ENCODE assay signal across 9 cellular contexts in the genomic region with DNA sequence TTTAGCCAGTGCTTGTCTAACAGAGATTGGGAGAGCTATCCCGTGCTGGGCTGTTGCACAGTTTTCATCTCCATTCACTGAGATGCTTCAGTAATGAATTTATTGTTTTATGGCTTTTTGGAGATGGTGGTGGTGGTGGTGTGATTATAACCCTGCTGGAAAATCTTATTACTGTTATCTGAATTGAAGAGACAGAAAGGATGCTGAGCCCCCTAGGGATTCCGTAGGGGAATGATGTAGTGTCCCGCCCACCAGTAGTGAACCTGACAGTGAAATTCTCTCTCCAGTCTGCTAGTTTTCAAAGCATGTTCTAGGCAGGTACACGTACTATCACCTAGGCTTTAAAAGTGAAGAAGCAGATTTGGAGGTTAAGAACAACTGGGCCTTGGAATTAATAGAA. TPM values are rescaled to one million over a fixed set of nuclear protein-coding genes. Genes with fewer than 3 reads are reported as not detected.
A peak's percentile ranks its signal among the peaks of the same experiment; 100 is the strongest.
DNase-seq lines count a peak whose midpoint lies in the region; ATAC-seq lines count a peak whose summit lies in the region.
"Had no signal": no experiment of that assay in that cellular context is flagged by ENCODE, and none has a peak within 500 bp of the region (broad histone marks: within the 10 kb centered on the region; RNA-seq: fewer than 3 reads in every experiment).

No MANE protein-coding gene starts in this region.

- CTCF ChIA-PET in naive thymus-derived CD4-positive, alpha-beta T cell (lab: Charles Lee): no interaction called here

- peaks cover 71% of the 10 kb centered on the region for H3K27me3 Mint-ChIP-seq in CD4-positive, CD25-positive, alpha-beta regulatory T cell
- peaks cover 34 to 53% (median 45%) of the 10 kb centered on the region in 5 donors for H3K27me3 Mint-ChIP-seq in naive thymus-derived CD4-positive, alpha-beta T cell

- H3K9me3 ChIP-seq in CD4-positive, CD25-positive, alpha-beta regulatory T cell (ENCODE audit: control insufficient read depth in 2 of 2, low read length in 2 of 2): no peaks in the 10 kb centered on the region
- no peaks in the 10 kb centered on the region for H3K9me3 ChIP-seq in HUES6 (ENCODE audit: control insufficient read depth, insufficient read depth, low read depth, low read length)
- no peaks in the 10 kb centered on the region for H3K9me3 ChIP-seq in naive thymus-derived CD4-positive, alpha-beta T cell (ENCODE audit: control insufficient read depth in 2 of 3, low read length in 3 of 3)

- H3K4me3 Mint-ChIP-seq in CD4-positive, CD25-positive, alpha-beta regulatory T cell: peak overlapping the region; percentile 4 to 83 (median 73)
- H3K4me3 Mint-ChIP-seq in naive thymus-derived CD4-positive, alpha-beta T cell: peak overlapping the region; percentile 50 to 100 (median 72)

- no peak overlapping the region for H3K27ac Mint-ChIP-seq in CD4-positive, CD25-positive, alpha-beta regulatory T cell
- peak overlapping the region in 2 of 9 donors; percentile 19 to 67 for H3K27ac Mint-ChIP-seq in naive thymus-derived CD4-positive, alpha-beta T cell

- no peak for ATAC-seq in CD4-positive, CD25-positive, alpha-beta regulatory T cell (ENCODE audit: low read depth in 2 of 2)
- ATAC-seq in naive thymus-derived CD4-positive, alpha-beta T cell: no peak
- ATAC-seq in GM18502 (IDR thresholded peaks at IDR 0.05; ENCODE audit: poor library complexity, unreplicated experiment): no peak
- ATAC-seq in GM19395 (IDR thresholded peaks at IDR 0.05; ENCODE audit: unreplicated experiment): no peak

- H3K4me3 ChIP-seq in CD4-positive, CD25-positive, alpha-beta regulatory T cell (ENCODE audit: low read depth, low read length): no peak overlapping the region
- H3K4me3 ChIP-seq in HUES6 (ENCODE audit: low read depth, low read length): peak overlapping the region; percentile 87
- H3K4me3 ChIP-seq in naive thymus-derived CD4-positive, alpha-beta T cell (ENCODE audit: low read length): no peak overlapping the region

- peaks cover 13% of the 10 kb centered on the region for H3K4me1 ChIP-seq in CD4-positive, CD25-positive, alpha-beta regulatory T cell (ENCODE audit: control insufficient read depth, insufficient read depth, low read length, poor library complexity, severe bottlenecking)
- peaks cover 25% of the 10 kb centered on the region for H3K4me1 ChIP-seq in HUES6 (ENCODE audit: control insufficient read depth, insufficient read depth, low read length)
- H3K4me1 ChIP-seq in naive thymus-derived CD4-positive, alpha-beta T cell (ENCODE audit: control insufficient read depth in 2 of 2, insufficient read depth in 2 of 2, low read length in 2 of 2): peaks cover 3 to 8% of the 10 kb centered on the region in 2 donors

- H3K36me3 Mint-ChIP-seq in CD4-positive, CD25-positive, alpha-beta regulatory T cell: no peaks in the 10 kb centered on the region
- H3K36me3 Mint-ChIP-seq in naive thymus-derived CD4-positive, alpha-beta T cell: peaks cover 0 to 4% (median 0%) of the 10 kb centered on the region in 5 donors

- H3K27ac ChIP-seq in CD4-positive, CD25-positive, alpha-beta regulatory T cell (ENCODE audit: insufficient read depth, low read length, poor library complexity, severe bottlenecking): no peak overlapping the region
- no peak overlapping the region for H3K27ac ChIP-seq in HUES6 (ENCODE audit: low read depth, low read length)
- no peak overlapping the region for H3K27ac ChIP-seq in naive thymus-derived CD4-positive, alpha-beta T cell (ENCODE audit: low read depth, low read length)

- peak overlapping the region; percentile 97 for H3K9ac ChIP-seq in HUES6 (ENCODE audit: low read length)

- H3K9me3 Mint-ChIP-seq in CD4-positive, CD25-positive, alpha-beta regulatory T cell: peaks cover 0 to 4% (median 0%) of the 10 kb centered on the region in 7 donors
- peaks cover 0 to 4% (median 0%) of the 10 kb centered on the region in 11 donors for H3K9me3 Mint-ChIP-seq in naive thymus-derived CD4-positive, alpha-beta T cell

- POLR2A ChIA-PET in naive thymus-derived CD4-positive, alpha-beta T cell (lab: Charles Lee): interaction anchor here (0.6 kb wide), 1 partner anchor 257 kb away, joined by 3 read pairs; a partner anchor contains a TSS

- intact Hi-C loops in naive thymus-derived CD4-positive, alpha-beta T cell (cut with micrococcal nuclease): loop anchor here (5.0 to 10.0 kb wide), 2 partner anchors 179 to 237 kb away; a partner anchor contains a TSS

- H3K4me1 Mint-ChIP-seq in CD4-positive, CD25-positive, alpha-beta regulatory T cell: peaks cover 9 to 24% (median 16%) of the 10 kb centered on the region in 4 donors
- peaks cover 12 to 29% (median 22%) of the 10 kb centered on the region in 7 donors for H3K4me1 Mint-ChIP-seq in naive thymus-derived CD4-positive, alpha-beta T cell

- H3K36me3 ChIP-seq in CD4-positive, CD25-positive, alpha-beta regulatory T cell (ENCODE audit: control insufficient read depth, insufficient read depth, low read length): no peaks in the 10 kb centered on the region
- H3K36me3 ChIP-seq in HUES6 (ENCODE audit: control insufficient read depth, insufficient read depth, low read length): peaks cover 31% of the 10 kb centered on the region
- H3K36me3 ChIP-seq in naive thymus-derived CD4-positive, alpha-beta T cell (ENCODE audit: control insufficient read depth in 2 of 3, insufficient read depth in 3 of 3, low read length in 3 of 3): no peaks in the 10 kb centered on the region

- peaks cover 29% of the 10 kb centered on the region for H3K27me3 ChIP-seq in CD4-positive, CD25-positive, alpha-beta regulatory T cell (ENCODE audit: control insufficient read depth, insufficient read depth, low read length)
- no peaks in the 10 kb centered on the region for H3K27me3 ChIP-seq in HUES6 (ENCODE audit: control insufficient read depth, insufficient read depth, low read length)
- peaks cover 3 to 8% of the 10 kb centered on the region in 2 donors for H3K27me3 ChIP-seq in naive thymus-derived CD4-positive, alpha-beta T cell (ENCODE audit: control insufficient read depth in 2 of 2, insufficient read depth in 2 of 2, low read length in 2 of 2)

- DNase-seq in CD4-positive, CD25-positive, alpha-beta regulatory T cell: no peak
- DNase-seq in cerebellar cortex (ENCODE audit: low spot score) (peak; percentile 12), mucosa of gallbladder (ENCODE audit: low spot score) (no peak)
- no peak for DNase-seq in naive thymus-derived CD4-positive, alpha-beta T cell
- no peak for DNase-seq in activated CD4-positive, CD25-positive, alpha-beta regulatory T cell treated with anti-CD3 and anti-CD28 coated beads, Interleukin-2, amount 50 U/mL, for 72 hours
- DNase-seq: GOT3 had no signal

RNA-seq across cellular contexts. Expression of a gene that starts 1.9 kb away (rescaled TPM):
- 0.12 TPM for total RNA-seq in CD4-positive, CD25-positive, alpha-beta regulatory T cell
- polyA plus RNA-seq in CD4-positive, CD25-positive, alpha-beta regulatory T cell: not detected
- total RNA-seq in naive thymus-derived CD4-positive, alpha-beta T cell: under 1 TPM in 3 of 5 experiments, not detected in 2; 0.32 to 0.98 (median 0.89) TPM
- not detected for polyA plus RNA-seq in naive thymus-derived CD4-positive, alpha-beta T cell
- total RNA-seq in mucosa of gallbladder: 56.0 TPM

Comparison
In these comparisons a context has a peak if more than half of its experiments do, and no peak if none do; other contexts are left out.
1. RNA of a gene that starts 1.9 kb away (total RNA-seq): 56.0 TPM in mucosa of gallbladder (single experiment); 0.32 to 0.98 TPM in naive thymus-derived CD4-positive, alpha-beta T cell and 0.12 TPM in CD4-positive, CD25-positive, alpha-beta regulatory T cell (single experiment); every median in the first group is over 10 times any median in the second.